ENCODE assay signal across 18 cellular contexts in genomic region chr14:22524105-22524783, GRCh38.
DNase-seq lines count a peak whose midpoint lies in the region; ATAC-seq and TF ChIP-seq lines count a peak whose summit lies in the region.
"Had no signal": no experiment of that assay in that cellular context is flagged by ENCODE, and none has a peak within 500 bp of the region (broad histone marks: within the 10 kb centered on the region; RNA-seq: fewer than 3 reads in every experiment).

No MANE protein-coding gene starts in this region.

- CTCF ChIA-PET in OCI-LY7 (lab: Charles Lee; ENCODE audit: unreplicated experiment): interaction anchor here (0.6 kb wide), 1 partner anchor 11 kb away, joined by 3 read pairs; no protein-coding TSS in a partner anchor

- peak overlapping the region; percentile 17; the same call in 1 of the 2 replicates for H2AFZ ChIP-seq in OCI-LY7 (ENCODE audit: low read length)

- ATAC-seq in central memory CD8-positive, alpha-beta T cell (replicated peaks; ENCODE audit: extremely low read depth, poor library complexity, severe bottlenecking): peak; percentile 50
- peak; percentile 63 for ATAC-seq in stimulated activated naive CD8-positive, alpha-beta T cell treated with anti-CD3 and anti-CD28 coated beads, Interleukin-15, amount 100 ng/mL, for 72 hours
- no peak for ATAC-seq in HG03095 (IDR thresholded peaks at IDR 0.05; ENCODE audit: unreplicated experiment)
- ATAC-seq in HG02970 (IDR thresholded peaks at IDR 0.05; ENCODE audit: low FRiP score, unreplicated experiment): no peak
- ATAC-seq: heart right ventricle had no signal

- no peaks in the 10 kb centered on the region for H4K20me1 ChIP-seq in OCI-LY7 (ENCODE audit: insufficient read depth, low read length)

- no TSS peak for BruUV-seq in OCI-LY7 (replicated peaks; lab: Mats Ljungman, UMichigan)

- H3K4me3 ChIP-seq in OCI-LY7 (ENCODE audit: low read depth, low read length, poor library complexity, severe bottlenecking): no peak overlapping the region
- H3K4me3 ChIP-seq: dorsolateral prefrontal cortex had no signal

- H3K27me3 Mint-ChIP-seq in activated T-cell treated with anti-CD3 and anti-CD28 coated beads, Interleukin-2, amount 50 U/mL, for 24 hours: no peaks in the 10 kb centered on the region
- H3K27me3 Mint-ChIP-seq in central memory CD8-positive, alpha-beta T cell: no peaks in the 10 kb centered on the region
- H3K27me3 Mint-ChIP-seq in stimulated activated naive CD8-positive, alpha-beta T cell treated with anti-CD3 and anti-CD28 coated beads, Interleukin-15, amount 100 ng/mL, for 72 hours: no peaks in the 10 kb centered on the region

- peaks cover 93% of the 10 kb centered on the region for H3K4me1 Mint-ChIP-seq in activated T-cell treated with anti-CD3 and anti-CD28 coated beads, Interleukin-2, amount 50 U/mL, for 24 hours (ENCODE audit: low read depth)
- peaks cover 86% of the 10 kb centered on the region for H3K4me1 Mint-ChIP-seq in central memory CD8-positive, alpha-beta T cell
- H3K4me1 Mint-ChIP-seq in stimulated activated naive CD8-positive, alpha-beta T cell treated with anti-CD3 and anti-CD28 coated beads, Interleukin-15, amount 100 ng/mL, for 72 hours: peaks cover 90% of the 10 kb centered on the region

- no peaks in the 10 kb centered on the region for H3K79me2 ChIP-seq in OCI-LY7 (ENCODE audit: insufficient read depth, low read depth, low read length)

- no peak overlapping the region for H3K27ac ChIP-seq in OCI-LY7 (ENCODE audit: low read depth, low read length, poor library complexity, severe bottlenecking)
- H3K27ac ChIP-seq: dorsolateral prefrontal cortex, RWPE1 had no signal

- POLR2A ChIA-PET in OCI-LY7 (lab: Charles Lee): interaction anchor here (0.8 to 2.3 kb wide), 13 partner anchors 8 to 125 kb away, joined by 3 to 10 read pairs (median 4); no protein-coding TSS in a partner anchor

- intact Hi-C loops in OCI-LY7 (cut with micrococcal nuclease; ENCODE audit: unreplicated experiment): no loop called here

- H3K36me3 Mint-ChIP-seq in activated T-cell treated with anti-CD3 and anti-CD28 coated beads, Interleukin-2, amount 50 U/mL, for 24 hours (ENCODE audit: low read depth): peaks cover 99% of the 10 kb centered on the region
- peaks cover 86% of the 10 kb centered on the region for H3K36me3 Mint-ChIP-seq in central memory CD8-positive, alpha-beta T cell (ENCODE audit: insufficient read depth)

- H3K4me1 ChIP-seq in OCI-LY7 (ENCODE audit: insufficient read depth, low read length, poor library complexity, severe bottlenecking): peaks cover 86% of the 10 kb centered on the region

- TF ChIP-seq CTCF in OCI-LY7 (conservative IDR thresholded peaks at IDR 0.05; ENCODE audit: low read length): no peak

- no peaks in the 10 kb centered on the region for H3K9me2 ChIP-seq in OCI-LY7 (ENCODE audit: insufficient read depth, low read length)

- DNase-seq in activated T-cell treated with anti-CD3 and anti-CD28 coated beads, Interleukin-2, amount 50 U/mL, for 24 hours: no peak
- DNase-seq in activated T-cell treated with anti-CD3 and anti-CD28 coated beads for 4 hours (no peak), OCI-LY7 (ENCODE audit: low spot score) (no peak), foreskin melanocyte (no peak)
- DNase-seq in central memory CD8-positive, alpha-beta T cell (ENCODE audit: low spot score in 2 of 2): no peak
- peak in 1 of 2 donors; percentile 48 for DNase-seq in stimulated activated naive CD8-positive, alpha-beta T cell treated with anti-CD3 and anti-CD28 coated beads, Interleukin-15, amount 100 ng/mL, for 72 hours
- DNase-seq: ACHN; activated effector memory CD4-positive, alpha-beta T cell treated with anti-CD3 and anti-CD28 coated beads, Interleukin-2, amount 50 U/mL, for 16 hours; Caco-2; dorsolateral prefrontal cortex; heart right ventricle; midbrain; NCI-H82; occipital lobe; stimulated activated CD4-positive, alpha-beta T cell treated with anti-CD3 and anti-CD28 coated beads, Interleukin-4, amount 100 ng/mL, for 24 hours had no signal

- H3K27ac Mint-ChIP-seq in activated T-cell treated with anti-CD3 and anti-CD28 coated beads, Interleukin-2, amount 50 U/mL, for 24 hours: peak overlapping the region; percentile 99
- peak overlapping the region; percentile 97 for H3K27ac Mint-ChIP-seq in central memory CD8-positive, alpha-beta T cell (ENCODE audit: low read depth)
- H3K27ac Mint-ChIP-seq in stimulated activated naive CD8-positive, alpha-beta T cell treated with anti-CD3 and anti-CD28 coated beads, Interleukin-15, amount 100 ng/mL, for 72 hours: peak overlapping the region; percentile 96 to 99

- H3K36me3 ChIP-seq in OCI-LY7 (ENCODE audit: insufficient read depth, low read length): no peaks in the 10 kb centered on the region
- H3K36me3 ChIP-seq: heart right ventricle had no signal

- H3K4me2 ChIP-seq in OCI-LY7 (ENCODE audit: low read length): peak overlapping the region; percentile 13; the same call in 1 of the 2 replicates

- H3K4me3 Mint-ChIP-seq in activated T-cell treated with anti-CD3 and anti-CD28 coated beads, Interleukin-2, amount 50 U/mL, for 24 hours: peak overlapping the region; percentile 86
- H3K4me3 Mint-ChIP-seq in central memory CD8-positive, alpha-beta T cell: peak overlapping the region; percentile 85
- peak overlapping the region; percentile 82 for H3K4me3 Mint-ChIP-seq in stimulated activated naive CD8-positive, alpha-beta T cell treated with anti-CD3 and anti-CD28 coated beads, Interleukin-15, amount 100 ng/mL, for 72 hours

- H3K9me3 Mint-ChIP-seq in activated T-cell treated with anti-CD3 and anti-CD28 coated beads, Interleukin-2, amount 50 U/mL, for 24 hours: no peaks in the 10 kb centered on the region
- H3K9me3 Mint-ChIP-seq in central memory CD8-positive, alpha-beta T cell: no peaks in the 10 kb centered on the region
- H3K9me3 Mint-ChIP-seq in stimulated activated naive CD8-positive, alpha-beta T cell treated with anti-CD3 and anti-CD28 coated beads, Interleukin-15, amount 100 ng/mL, for 72 hours: no peaks in the 10 kb centered on the region

- H3K9me3 ChIP-seq in OCI-LY7 (ENCODE audit: low read length): no peaks in the 10 kb centered on the region
- H3K9me3 ChIP-seq: Caco-2, heart right ventricle had no signal

Comparison
In these comparisons a context has a peak if more than half of its experiments do, and no peak if none do; other contexts are left out.
1. ATAC-seq: peak in central memory CD8-positive, alpha-beta T cell (single experiment) and stimulated activated naive CD8-positive, alpha-beta T cell treated with anti-CD3 and anti-CD28 coated beads, Interleukin-15, amount 100 ng/mL, for 72 hours (single experiment); none in HG03095 (single experiment) and HG02970 (single experiment).
2. Peak in every context shown above with its lines, with median percentiles within 50 percentile points of each other: H3K27ac Mint-ChIP-seq and H3K4me3 Mint-ChIP-seq.